Comparison of ENCODE assay signal across 1 cellular context in genomic region chr1:225888289-225888897, GRCh38.
TF ChIP-seq lines count a peak whose summit lies in the region.

No MANE protein-coding gene starts in this region.

TF ChIP-seq in GM23338, 12 proteins besides CTCF, POLR2A, EP300 and RAD21:
- TF ChIP-seq, protein P1, sequence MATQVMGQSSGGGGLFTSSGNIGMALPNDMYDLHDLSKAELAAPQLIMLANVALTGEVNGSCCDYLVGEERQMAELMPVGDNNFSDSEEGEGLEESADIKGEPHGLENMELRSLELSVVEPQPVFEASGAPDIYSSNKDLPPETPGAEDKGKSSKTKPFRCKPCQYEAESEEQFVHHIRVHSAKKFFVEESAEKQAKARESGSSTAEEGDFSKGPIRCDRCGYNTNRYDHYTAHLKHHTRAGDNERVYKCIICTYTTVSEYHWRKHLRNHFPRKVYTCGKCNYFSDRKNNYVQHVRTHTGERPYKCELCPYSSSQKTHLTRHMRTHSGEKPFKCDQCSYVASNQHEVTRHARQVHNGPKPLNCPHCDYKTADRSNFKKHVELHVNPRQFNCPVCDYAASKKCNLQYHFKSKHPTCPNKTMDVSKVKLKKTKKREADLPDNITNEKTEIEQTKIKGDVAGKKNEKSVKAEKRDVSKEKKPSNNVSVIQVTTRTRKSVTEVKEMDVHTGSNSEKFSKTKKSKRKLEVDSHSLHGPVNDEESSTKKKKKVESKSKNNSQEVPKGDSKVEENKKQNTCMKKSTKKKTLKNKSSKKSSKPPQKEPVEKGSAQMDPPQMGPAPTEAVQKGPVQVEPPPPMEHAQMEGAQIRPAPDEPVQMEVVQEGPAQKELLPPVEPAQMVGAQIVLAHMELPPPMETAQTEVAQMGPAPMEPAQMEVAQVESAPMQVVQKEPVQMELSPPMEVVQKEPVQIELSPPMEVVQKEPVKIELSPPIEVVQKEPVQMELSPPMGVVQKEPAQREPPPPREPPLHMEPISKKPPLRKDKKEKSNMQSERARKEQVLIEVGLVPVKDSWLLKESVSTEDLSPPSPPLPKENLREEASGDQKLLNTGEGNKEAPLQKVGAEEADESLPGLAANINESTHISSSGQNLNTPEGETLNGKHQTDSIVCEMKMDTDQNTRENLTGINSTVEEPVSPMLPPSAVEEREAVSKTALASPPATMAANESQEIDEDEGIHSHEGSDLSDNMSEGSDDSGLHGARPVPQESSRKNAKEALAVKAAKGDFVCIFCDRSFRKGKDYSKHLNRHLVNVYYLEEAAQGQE (IDR thresholded peaks at IDR 0.05; ENCODE audit: unreplicated experiment) = no peak
- no peak for TF ChIP-seq EZH2phosphoT487 (IDR thresholded peaks at IDR 0.05; ENCODE audit: unreplicated experiment)
- no peak for TF ChIP-seq ZNF331 (CRISPR knock-in tag; IDR thresholded peaks at IDR 0.05; ENCODE audit: low read depth)
- TF ChIP-seq CREB1 (CRISPR knock-in tag; IDR thresholded peaks at IDR 0.05; ENCODE audit: low read depth) = no peak
- TF ChIP-seq EZH2 (IDR thresholded peaks at IDR 0.05; ENCODE audit: low read depth, unreplicated experiment) = no peak
- no peak for TF ChIP-seq NANOG (IDR thresholded peaks at IDR 0.05; ENCODE audit: borderline replicate concordance)
- TF ChIP-seq ZNF462 (CRISPR knock-in tag; IDR thresholded peaks at IDR 0.05) = no peak
- no peak for TF ChIP-seq JUNB (IDR thresholded peaks at IDR 0.05; ENCODE audit: unreplicated experiment)
